ENCODE assay signal across 2 cellular contexts in the genomic region with DNA sequence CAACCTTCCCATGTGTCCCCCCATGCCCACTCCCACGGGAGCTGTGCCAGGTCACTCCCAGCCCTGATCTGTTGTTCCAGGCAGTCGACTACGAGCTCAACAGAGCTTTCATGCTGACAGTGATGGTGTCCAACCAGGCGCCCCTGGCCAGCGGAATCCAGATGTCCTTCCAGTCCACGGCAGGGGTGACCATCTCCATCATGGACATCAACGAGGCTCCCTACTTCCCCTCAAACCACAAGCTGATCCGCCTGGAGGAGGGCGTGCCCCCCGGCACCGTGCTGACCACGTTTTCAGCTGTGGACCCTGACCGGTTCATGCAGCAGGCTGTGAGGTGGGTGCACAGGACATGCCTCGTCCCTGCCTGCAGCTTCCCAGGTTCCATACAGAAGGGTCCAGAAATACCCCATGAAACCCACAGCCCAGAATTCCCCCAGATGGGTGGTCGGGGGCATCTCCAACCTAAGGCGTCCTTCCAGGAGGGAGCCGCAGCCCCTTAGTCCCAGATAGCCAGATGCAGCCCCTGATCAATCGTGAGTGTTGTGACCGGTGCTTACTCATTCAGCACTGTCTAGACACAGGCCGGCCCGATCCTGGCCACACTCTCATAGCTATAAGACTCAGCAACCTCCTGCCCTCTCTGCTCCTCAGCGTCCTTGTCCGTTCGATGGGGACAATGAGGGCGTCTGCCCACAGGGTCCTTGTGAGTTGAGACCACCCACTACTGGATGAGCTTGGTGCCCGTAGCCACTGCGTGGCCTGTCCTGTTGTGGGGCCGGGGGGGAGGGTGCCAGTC.
TF ChIP-seq lines count a peak whose summit lies in the region.

No MANE protein-coding gene starts in this region.

TF ChIP-seq in IMR-90, 13 proteins besides CTCF, POLR2A, EP300 and RAD21:
- no peak for TF ChIP-seq MAZ (IDR thresholded peaks at IDR 0.05; ENCODE audit: borderline replicate concordance, low read depth, low read length)
- no peak for TF ChIP-seq SMC3 (IDR thresholded peaks at IDR 0.05; ENCODE audit: low read depth, low read length)
- no peak for TF ChIP-seq BHLHE40 (IDR thresholded peaks at IDR 0.05; ENCODE audit: low read depth, low read length)
- TF ChIP-seq MXI1 (IDR thresholded peaks at IDR 0.05; ENCODE audit: borderline replicate concordance, low read depth, low read length): no peak
- TF ChIP-seq CHD1 (IDR thresholded peaks at IDR 0.05; ENCODE audit: low read depth, low read length): no peak
- TF ChIP-seq RCOR1 (IDR thresholded peaks at IDR 0.05; ENCODE audit: insufficient replicate concordance, low read length): no peak
- TF ChIP-seq, protein P1, sequence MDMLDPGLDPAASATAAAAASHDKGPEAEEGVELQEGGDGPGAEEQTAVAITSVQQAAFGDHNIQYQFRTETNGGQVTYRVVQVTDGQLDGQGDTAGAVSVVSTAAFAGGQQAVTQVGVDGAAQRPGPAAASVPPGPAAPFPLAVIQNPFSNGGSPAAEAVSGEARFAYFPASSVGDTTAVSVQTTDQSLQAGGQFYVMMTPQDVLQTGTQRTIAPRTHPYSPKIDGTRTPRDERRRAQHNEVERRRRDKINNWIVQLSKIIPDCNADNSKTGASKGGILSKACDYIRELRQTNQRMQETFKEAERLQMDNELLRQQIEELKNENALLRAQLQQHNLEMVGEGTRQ (IDR thresholded peaks at IDR 0.05; ENCODE audit: low read depth, low read length): no peak
- no peak for TF ChIP-seq CEBPB (IDR thresholded peaks at IDR 0.05; ENCODE audit: low read depth, low read length)
- no peak for TF ChIP-seq NFE2L2 (IDR thresholded peaks at IDR 0.05; ENCODE audit: low read depth, low read length)
TF ChIP-seq in IMR-90: peak in this region for 0.

TF ChIP-seq in H1, 55 proteins besides CTCF, POLR2A, EP300 and RAD21:
- no peak for TF ChIP-seq TCF12 (IDR thresholded peaks at IDR 0.05; ENCODE audit: low read depth, low read length)
- TF ChIP-seq HDAC6 (IDR thresholded peaks at IDR 0.05; ENCODE audit: low read depth, low read length): no peak
- no peak for TF ChIP-seq CHD1 (IDR thresholded peaks at IDR 0.05; ENCODE audit: low read depth, low read length)
- TF ChIP-seq, protein P2, sequence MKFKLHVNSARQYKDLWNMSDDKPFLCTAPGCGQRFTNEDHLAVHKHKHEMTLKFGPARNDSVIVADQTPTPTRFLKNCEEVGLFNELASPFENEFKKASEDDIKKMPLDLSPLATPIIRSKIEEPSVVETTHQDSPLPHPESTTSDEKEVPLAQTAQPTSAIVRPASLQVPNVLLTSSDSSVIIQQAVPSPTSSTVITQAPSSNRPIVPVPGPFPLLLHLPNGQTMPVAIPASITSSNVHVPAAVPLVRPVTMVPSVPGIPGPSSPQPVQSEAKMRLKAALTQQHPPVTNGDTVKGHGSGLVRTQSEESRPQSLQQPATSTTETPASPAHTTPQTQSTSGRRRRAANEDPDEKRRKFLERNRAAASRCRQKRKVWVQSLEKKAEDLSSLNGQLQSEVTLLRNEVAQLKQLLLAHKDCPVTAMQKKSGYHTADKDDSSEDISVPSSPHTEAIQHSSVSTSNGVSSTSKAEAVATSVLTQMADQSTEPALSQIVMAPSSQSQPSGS (IDR thresholded peaks at IDR 0.05; ENCODE audit: low read length): no peak
- no peak for TF ChIP-seq SIN3A (conservative IDR thresholded peaks at IDR 0.05 in 1 of 2, IDR thresholded peaks at IDR 0.05 in 1 of 2; ENCODE audit: low read depth in 1 of 2, low read length in 2 of 2)
- TF ChIP-seq, protein P3, sequence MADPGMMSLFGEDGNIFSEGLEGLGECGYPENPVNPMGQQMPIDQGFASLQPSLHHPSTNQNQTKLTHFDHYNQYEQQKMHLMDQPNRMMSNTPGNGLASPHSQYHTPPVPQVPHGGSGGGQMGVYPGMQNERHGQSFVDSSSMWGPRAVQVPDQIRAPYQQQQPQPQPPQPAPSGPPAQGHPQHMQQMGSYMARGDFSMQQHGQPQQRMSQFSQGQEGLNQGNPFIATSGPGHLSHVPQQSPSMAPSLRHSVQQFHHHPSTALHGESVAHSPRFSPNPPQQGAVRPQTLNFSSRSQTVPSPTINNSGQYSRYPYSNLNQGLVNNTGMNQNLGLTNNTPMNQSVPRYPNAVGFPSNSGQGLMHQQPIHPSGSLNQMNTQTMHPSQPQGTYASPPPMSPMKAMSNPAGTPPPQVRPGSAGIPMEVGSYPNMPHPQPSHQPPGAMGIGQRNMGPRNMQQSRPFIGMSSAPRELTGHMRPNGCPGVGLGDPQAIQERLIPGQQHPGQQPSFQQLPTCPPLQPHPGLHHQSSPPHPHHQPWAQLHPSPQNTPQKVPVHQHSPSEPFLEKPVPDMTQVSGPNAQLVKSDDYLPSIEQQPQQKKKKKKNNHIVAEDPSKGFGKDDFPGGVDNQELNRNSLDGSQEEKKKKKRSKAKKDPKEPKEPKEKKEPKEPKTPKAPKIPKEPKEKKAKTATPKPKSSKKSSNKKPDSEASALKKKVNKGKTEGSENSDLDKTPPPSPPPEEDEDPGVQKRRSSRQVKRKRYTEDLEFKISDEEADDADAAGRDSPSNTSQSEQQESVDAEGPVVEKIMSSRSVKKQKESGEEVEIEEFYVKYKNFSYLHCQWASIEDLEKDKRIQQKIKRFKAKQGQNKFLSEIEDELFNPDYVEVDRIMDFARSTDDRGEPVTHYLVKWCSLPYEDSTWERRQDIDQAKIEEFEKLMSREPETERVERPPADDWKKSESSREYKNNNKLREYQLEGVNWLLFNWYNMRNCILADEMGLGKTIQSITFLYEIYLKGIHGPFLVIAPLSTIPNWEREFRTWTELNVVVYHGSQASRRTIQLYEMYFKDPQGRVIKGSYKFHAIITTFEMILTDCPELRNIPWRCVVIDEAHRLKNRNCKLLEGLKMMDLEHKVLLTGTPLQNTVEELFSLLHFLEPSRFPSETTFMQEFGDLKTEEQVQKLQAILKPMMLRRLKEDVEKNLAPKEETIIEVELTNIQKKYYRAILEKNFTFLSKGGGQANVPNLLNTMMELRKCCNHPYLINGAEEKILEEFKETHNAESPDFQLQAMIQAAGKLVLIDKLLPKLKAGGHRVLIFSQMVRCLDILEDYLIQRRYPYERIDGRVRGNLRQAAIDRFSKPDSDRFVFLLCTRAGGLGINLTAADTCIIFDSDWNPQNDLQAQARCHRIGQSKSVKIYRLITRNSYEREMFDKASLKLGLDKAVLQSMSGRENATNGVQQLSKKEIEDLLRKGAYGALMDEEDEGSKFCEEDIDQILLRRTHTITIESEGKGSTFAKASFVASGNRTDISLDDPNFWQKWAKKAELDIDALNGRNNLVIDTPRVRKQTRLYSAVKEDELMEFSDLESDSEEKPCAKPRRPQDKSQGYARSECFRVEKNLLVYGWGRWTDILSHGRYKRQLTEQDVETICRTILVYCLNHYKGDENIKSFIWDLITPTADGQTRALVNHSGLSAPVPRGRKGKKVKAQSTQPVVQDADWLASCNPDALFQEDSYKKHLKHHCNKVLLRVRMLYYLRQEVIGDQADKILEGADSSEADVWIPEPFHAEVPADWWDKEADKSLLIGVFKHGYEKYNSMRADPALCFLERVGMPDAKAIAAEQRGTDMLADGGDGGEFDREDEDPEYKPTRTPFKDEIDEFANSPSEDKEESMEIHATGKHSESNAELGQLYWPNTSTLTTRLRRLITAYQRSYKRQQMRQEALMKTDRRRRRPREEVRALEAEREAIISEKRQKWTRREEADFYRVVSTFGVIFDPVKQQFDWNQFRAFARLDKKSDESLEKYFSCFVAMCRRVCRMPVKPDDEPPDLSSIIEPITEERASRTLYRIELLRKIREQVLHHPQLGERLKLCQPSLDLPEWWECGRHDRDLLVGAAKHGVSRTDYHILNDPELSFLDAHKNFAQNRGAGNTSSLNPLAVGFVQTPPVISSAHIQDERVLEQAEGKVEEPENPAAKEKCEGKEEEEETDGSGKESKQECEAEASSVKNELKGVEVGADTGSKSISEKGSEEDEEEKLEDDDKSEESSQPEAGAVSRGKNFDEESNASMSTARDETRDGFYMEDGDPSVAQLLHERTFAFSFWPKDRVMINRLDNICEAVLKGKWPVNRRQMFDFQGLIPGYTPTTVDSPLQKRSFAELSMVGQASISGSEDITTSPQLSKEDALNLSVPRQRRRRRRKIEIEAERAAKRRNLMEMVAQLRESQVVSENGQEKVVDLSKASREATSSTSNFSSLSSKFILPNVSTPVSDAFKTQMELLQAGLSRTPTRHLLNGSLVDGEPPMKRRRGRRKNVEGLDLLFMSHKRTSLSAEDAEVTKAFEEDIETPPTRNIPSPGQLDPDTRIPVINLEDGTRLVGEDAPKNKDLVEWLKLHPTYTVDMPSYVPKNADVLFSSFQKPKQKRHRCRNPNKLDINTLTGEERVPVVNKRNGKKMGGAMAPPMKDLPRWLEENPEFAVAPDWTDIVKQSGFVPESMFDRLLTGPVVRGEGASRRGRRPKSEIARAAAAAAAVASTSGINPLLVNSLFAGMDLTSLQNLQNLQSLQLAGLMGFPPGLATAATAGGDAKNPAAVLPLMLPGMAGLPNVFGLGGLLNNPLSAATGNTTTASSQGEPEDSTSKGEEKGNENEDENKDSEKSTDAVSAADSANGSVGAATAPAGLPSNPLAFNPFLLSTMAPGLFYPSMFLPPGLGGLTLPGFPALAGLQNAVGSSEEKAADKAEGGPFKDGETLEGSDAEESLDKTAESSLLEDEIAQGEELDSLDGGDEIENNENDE (IDR thresholded peaks at IDR 0.05; ENCODE audit: insufficient replicate concordance, low read length): no peak
- TF ChIP-seq, protein P4, sequence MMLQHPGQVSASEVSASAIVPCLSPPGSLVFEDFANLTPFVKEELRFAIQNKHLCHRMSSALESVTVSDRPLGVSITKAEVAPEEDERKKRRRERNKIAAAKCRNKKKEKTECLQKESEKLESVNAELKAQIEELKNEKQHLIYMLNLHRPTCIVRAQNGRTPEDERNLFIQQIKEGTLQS (IDR thresholded peaks at IDR 0.05; ENCODE audit: insufficient read depth, low read depth, low read length): no peak
- TF ChIP-seq, protein P5, sequence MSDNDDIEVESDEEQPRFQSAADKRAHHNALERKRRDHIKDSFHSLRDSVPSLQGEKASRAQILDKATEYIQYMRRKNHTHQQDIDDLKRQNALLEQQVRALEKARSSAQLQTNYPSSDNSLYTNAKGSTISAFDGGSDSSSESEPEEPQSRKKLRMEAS (IDR thresholded peaks at IDR 0.05): no peak
- no peak for TF ChIP-seq NANOG (IDR thresholded peaks at IDR 0.05; ENCODE audit: insufficient read depth, low read depth, low read length, poor library complexity, severe bottlenecking)
- no peak for TF ChIP-seq JUND (IDR thresholded peaks at IDR 0.05; ENCODE audit: low read length)
- TF ChIP-seq BCL11A (IDR thresholded peaks at IDR 0.05; ENCODE audit: low read depth in 2 of 2, low read length in 2 of 2): no peak
- TF ChIP-seq RXRA (IDR thresholded peaks at IDR 0.05; ENCODE audit: insufficient read depth, low read depth, low read length): no peak
- no peak for TF ChIP-seq EGR1 (IDR thresholded peaks at IDR 0.05; ENCODE audit: borderline replicate concordance, low read depth, low read length)
- TF ChIP-seq NRF1 (IDR thresholded peaks at IDR 0.05; ENCODE audit: low read depth, low read length): no peak
- TF ChIP-seq CEBPB (IDR thresholded peaks at IDR 0.05; ENCODE audit: low read depth, low read length): no peak
- no peak for TF ChIP-seq SIRT6 (IDR thresholded peaks at IDR 0.05; ENCODE audit: low read length)
